ENCODE assay signal across 1 cellular context in genomic region chr2:201233192-201234166, GRCh38.
TF ChIP-seq lines count a peak whose summit lies in the region.

No MANE protein-coding gene starts in this region.

TF ChIP-seq in HepG2, 621 proteins besides CTCF, POLR2A, EP300 and RAD21 (continued from another document and continues in another):
- TF ChIP-seq KIAA2018 (CRISPR knock-in tag; IDR thresholded peaks at IDR 0.05; ENCODE audit: borderline replicate concordance) (no peak), RXRB (CRISPR knock-in tag; IDR thresholded peaks at IDR 0.05; ENCODE audit: borderline replicate concordance) (peak; percentile 47; the same call in 1 of the 2 replicates), RFXANK (CRISPR knock-in tag; IDR thresholded peaks at IDR 0.05) (peak; percentile 44; the same call in 1 of the 2 replicates), SNAPC2 (CRISPR knock-in tag; IDR thresholded peaks at IDR 0.05) (no peak), ZNF615 (CRISPR knock-in tag; IDR thresholded peaks at IDR 0.05; ENCODE audit: borderline replicate concordance) (no peak), MZF1 (CRISPR knock-in tag; IDR thresholded peaks at IDR 0.05; ENCODE audit: borderline replicate concordance) (no peak), MTA3 (CRISPR knock-in tag; IDR thresholded peaks at IDR 0.05) (no peak), MAX (IDR thresholded peaks at IDR 0.05) (peak; percentile 81), ZBTB1 (CRISPR knock-in tag; IDR thresholded peaks at IDR 0.05; ENCODE audit: borderline replicate concordance) (no peak), YEATS4 (CRISPR knock-in tag; IDR thresholded peaks at IDR 0.05; ENCODE audit: borderline replicate concordance) (peak; percentile 76), RARA (CRISPR knock-in tag; IDR thresholded peaks at IDR 0.05) (no peak), MTF2 (CRISPR knock-in tag; IDR thresholded peaks at IDR 0.05; ENCODE audit: borderline replicate concordance) (no peak), ZNF687 (CRISPR knock-in tag; IDR thresholded peaks at IDR 0.05) (peak; percentile 69), ZMAT5 (CRISPR knock-in tag; IDR thresholded peaks at IDR 0.05; ENCODE audit: borderline replicate concordance, low read depth) (no peak), THAP8 (CRISPR knock-in tag; IDR thresholded peaks at IDR 0.05; ENCODE audit: borderline replicate concordance) (no peak), RAD51 (IDR thresholded peaks at IDR 0.05; ENCODE audit: borderline replicate concordance) (peak; percentile 65), ZNF276 (CRISPR knock-in tag; IDR thresholded peaks at IDR 0.05; ENCODE audit: low read depth) (peak; percentile 59; the same call in 1 of the 2 replicates), ZFP41 (CRISPR knock-in tag; IDR thresholded peaks at IDR 0.05; ENCODE audit: borderline replicate concordance) (no peak), TRIM22 (IDR thresholded peaks at IDR 0.05) (no peak), ZNF777 (CRISPR knock-in tag; IDR thresholded peaks at IDR 0.05) (no peak), CSRNP2 (CRISPR knock-in tag; conservative IDR thresholded peaks at IDR 0.05; ENCODE audit: low read depth) (no peak), TEAD3 (CRISPR knock-in tag; optimal IDR thresholded peaks at IDR 0.05; ENCODE audit: borderline replicate concordance) (peak; percentile 74), ZNF44 (CRISPR knock-in tag; IDR thresholded peaks at IDR 0.05) (0 out of 2 replicates have a peak, but pooled peaks have one; percentile 65), TERF1 (CRISPR knock-in tag; IDR thresholded peaks at IDR 0.05) (no peak), ZNF501 (CRISPR knock-in tag; IDR thresholded peaks at IDR 0.05) (peak; percentile 44; the same call in 1 of the 2 replicates), MYPOP (CRISPR knock-in tag; IDR thresholded peaks at IDR 0.05) (no peak), TMF1 (CRISPR knock-in tag; IDR thresholded peaks at IDR 0.05; ENCODE audit: low read depth) (no peak), ZNF589 (CRISPR knock-in tag; conservative IDR thresholded peaks at IDR 0.05) (no peak), ZNF260 (CRISPR knock-in tag; IDR thresholded peaks at IDR 0.05; ENCODE audit: borderline replicate concordance, low read depth) (no peak), HOXD1 (CRISPR knock-in tag; IDR thresholded peaks at IDR 0.05) (no peak), NCOA2 (CRISPR knock-in tag; IDR thresholded peaks at IDR 0.05) (peak; percentile 17), DNMT3B (CRISPR knock-in tag; conservative IDR thresholded peaks at IDR 0.05) (no peak), FOSL1 (CRISPR knock-in tag; IDR thresholded peaks at IDR 0.05; ENCODE audit: borderline replicate concordance) (no peak), DDIT3 (CRISPR knock-in tag; IDR thresholded peaks at IDR 0.05) (no peak), HNRNPH1 (optimal IDR thresholded peaks at IDR 0.05; ENCODE audit: low read depth, low read length) (no peak), ZNF335 (CRISPR knock-in tag; IDR thresholded peaks at IDR 0.05) (0 out of 2 replicates have a peak, but pooled peaks have one; percentile 45), SIX1 (CRISPR knock-in tag; IDR thresholded peaks at IDR 0.05; ENCODE audit: borderline replicate concordance) (peak; percentile 49; the same call in 1 of the 2 replicates), ZFYVE20 (CRISPR knock-in tag; IDR thresholded peaks at IDR 0.05; ENCODE audit: borderline replicate concordance, low read depth) (no peak), NCOA1 (CRISPR knock-in tag; IDR thresholded peaks at IDR 0.05) (no peak; the same call in 1 of the 2 replicates), PHF5A (CRISPR knock-in tag; IDR thresholded peaks at IDR 0.05; ENCODE audit: low read depth, unreplicated experiment) (no peak), ZNF776 (CRISPR knock-in tag; IDR thresholded peaks at IDR 0.05) (no peak)
